Comparison of ENCODE assay signal across 15 cellular contexts in the genomic region with DNA sequence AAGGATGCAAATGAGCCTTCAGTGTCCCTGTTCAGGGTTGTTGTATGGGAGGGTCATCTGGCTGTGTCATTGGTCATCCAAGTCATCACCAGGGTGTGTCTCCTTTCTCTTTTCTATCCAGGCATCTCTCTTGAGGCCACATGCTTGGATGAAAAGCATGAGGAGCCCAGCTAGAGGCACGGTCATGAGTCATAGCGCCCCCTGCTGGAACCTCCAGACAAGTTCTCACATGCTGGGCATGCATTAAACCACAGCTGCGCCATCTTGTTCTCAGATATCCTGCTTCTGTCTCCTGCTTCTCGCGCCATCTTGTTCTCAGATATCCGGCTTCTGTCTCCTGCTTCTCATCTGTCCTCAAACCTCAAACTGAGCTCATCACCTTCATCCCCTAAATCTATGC. TPM values are rescaled to one million over a fixed set of nuclear protein-coding genes. Genes with fewer than 3 reads are reported as not detected.
"Had no signal": no experiment of that assay in that cellular context is flagged by ENCODE, and none has a peak within 500 bp of the region (broad histone marks: within the 10 kb centered on the region; RNA-seq: fewer than 3 reads in every experiment).

No MANE protein-coding gene starts in this region.

RNA-seq across cellular contexts. Expression of gene ARHGEF5, which starts 14.1 kb away (rescaled TPM):
- polyA plus RNA-seq: neural cell had no signal

RNA-seq across cellular contexts. Expression of gene NOBOX, which starts 34.2 kb away (rescaled TPM):
- total RNA-seq: esophagus squamous epithelium; liver; mammary epithelial cell; mesenteric fat pad; mononuclear cell; naive thymus-derived CD8-positive, alpha-beta T cell; osteoblast; psoas muscle; right lobe of liver; suprapubic skin; thyroid gland; uterus had no signal
- polyA plus RNA-seq: immature natural killer cell; keratinocyte; liver; mammary epithelial cell; naive thymus-derived CD8-positive, alpha-beta T cell; neural cell; psoas muscle had no signal

RNA-seq across cellular contexts. Expression of gene OR2A1, which starts 57.0 kb away (rescaled TPM):
- total RNA-seq: esophagus squamous epithelium; mononuclear cell; naive thymus-derived CD8-positive, alpha-beta T cell; psoas muscle; suprapubic skin had no signal
- polyA plus RNA-seq: immature natural killer cell, keratinocyte, mammary epithelial cell, neural cell had no signal
